ENCODE assay signal across 17 cellular contexts in the genomic region with DNA sequence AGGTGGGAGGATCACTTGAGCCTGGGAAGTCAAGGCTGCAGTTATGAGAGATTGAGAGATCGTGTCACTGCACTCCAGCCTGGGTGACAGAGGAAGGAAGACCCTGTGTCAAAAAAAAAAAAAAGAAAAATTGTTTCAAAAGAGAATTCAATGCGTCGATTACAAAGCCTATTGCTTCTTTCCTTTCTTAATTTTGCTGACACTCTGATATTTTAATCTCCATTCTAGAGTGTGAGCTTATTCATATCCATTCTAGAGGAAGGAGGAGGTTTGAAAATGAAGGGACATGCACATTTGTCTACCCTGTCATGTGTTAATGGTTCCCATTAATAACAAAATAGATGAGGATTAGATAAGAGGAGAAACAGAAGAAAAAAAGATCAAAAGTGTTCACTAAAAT.
A peak's percentile ranks its signal among the peaks of the same experiment; 100 is the strongest.
DNase-seq lines count a peak whose midpoint lies in the region; ATAC-seq, FAIRE-seq and TF ChIP-seq lines count a peak whose summit lies in the region.
"Had no signal": no experiment of that assay in that cellular context is flagged by ENCODE, and none has a peak within 500 bp of the region (broad histone marks: within the 10 kb centered on the region; RNA-seq: fewer than 3 reads in every experiment).

No MANE protein-coding gene starts in this region.

- H4K5ac ChIP-seq in IMR-90 (ENCODE audit: low read depth, low read length), result no peak overlapping the region

- POLR2A ChIA-PET in IMR-90 (lab: Charles Lee; ENCODE audit: unreplicated experiment) (no interaction called here), endothelial cell of umbilical vein (lab: Charles Lee) (no interaction called here)

- in situ Hi-C loops in IMR-90 (cut with MboI; ENCODE audit: low sequenced_read_pairs), result loop anchor here (25.0 kb wide), 1 partner anchor 1998 kb away; no protein-coding TSS in a partner anchor

- H3K4me1 ChIP-seq in left ventricle myocardium inferior, result peaks cover 26% of the 10 kb centered on the region
- no peaks in the 10 kb centered on the region for H3K4me1 ChIP-seq in IMR-90 (ENCODE audit: control insufficient read depth, insufficient read depth, low read length)
- peaks cover 4% of the 10 kb centered on the region for H3K4me1 ChIP-seq in endothelial cell of umbilical vein (ENCODE audit: control insufficient read depth, extremely low read depth, insufficient read depth, low read length)
- H3K4me1 ChIP-seq in stomach smooth muscle (ENCODE audit: control insufficient read depth, insufficient read depth, low read length), result peaks cover 21% of the 10 kb centered on the region
- H3K4me1 ChIP-seq: BE2C had no signal

- no TSS peak for BruUV-seq in IMR-90 (replicated peaks; lab: Mats Ljungman, UMichigan)
- no TSS peak for BruUV-seq in endothelial cell of umbilical vein (replicated peaks; lab: Mats Ljungman, UMichigan)

- no peak overlapping the region for H2BK5ac ChIP-seq in IMR-90 (ENCODE audit: low read depth, low read length, poor library complexity, severe bottlenecking)

- no peak overlapping the region for H4K91ac ChIP-seq in IMR-90 (ENCODE audit: insufficient read depth, low read depth, low read length)

- no peak for TF ChIP-seq POLR2A in IMR-90 (IDR thresholded peaks at IDR 0.05; ENCODE audit: low read depth, low read length)
- TF ChIP-seq POLR2A in endothelial cell of umbilical vein (IDR thresholded peaks at IDR 0.05; ENCODE audit: low read depth, low read length), result no peak

- no peak overlapping the region for H3K14ac ChIP-seq in IMR-90 (replicated peaks; ENCODE audit: low read depth, low read length)

- H3K27me3 ChIP-seq in left ventricle myocardium inferior (ENCODE audit: low read depth) (no peaks in the 10 kb centered on the region), IMR-90 (ENCODE audit: control insufficient read depth, insufficient read depth, low read length) (no peaks in the 10 kb centered on the region), endothelial cell of umbilical vein (ENCODE audit: control insufficient read depth in 2 of 2, insufficient read depth in 2 of 2, low read length in 2 of 2) (no peaks in the 10 kb centered on the region), stomach smooth muscle (ENCODE audit: control insufficient read depth in 1 of 2, insufficient read depth in 2 of 2, low read length in 2 of 2) (no peaks in the 10 kb centered on the region)
- H3K27me3 ChIP-seq: BE2C had no signal

- H3K56ac ChIP-seq in IMR-90 (ENCODE audit: extremely low read depth, insufficient read depth, low read length), result no peak overlapping the region

- TF ChIP-seq RAD21 in IMR-90 (IDR thresholded peaks at IDR 0.05; ENCODE audit: low read length), result no peak

- H3K9ac ChIP-seq in IMR-90 (ENCODE audit: low read depth, low read length), result no peak overlapping the region
- H3K9ac ChIP-seq in endothelial cell of umbilical vein (replicated peaks; ENCODE audit: extremely low read depth, insufficient read depth, low read length), result no peak overlapping the region
- no peak overlapping the region for H3K9ac ChIP-seq in stomach smooth muscle (ENCODE audit: low read length in 2 of 2)

- intact Hi-C loops in left ventricle myocardium inferior (cut with micrococcal nuclease), result no loop called here
- intact Hi-C loops in Right ventricle myocardium inferior (cut with DNase I), result loop anchor here (5.0 kb wide), 1 partner anchor 87 kb away; no protein-coding TSS in a partner anchor
- intact Hi-C loops in IMR-90 (cut with micrococcal nuclease), result no loop called here
- intact Hi-C loops in endothelial cell of umbilical vein (cut with micrococcal nuclease), result no loop called here

- H3K23ac ChIP-seq in IMR-90 (ENCODE audit: low read depth, low read length), result no peak overlapping the region

- dilution Hi-C loops in IMR-90 (cut with HindIII; ENCODE audit: low sequenced_read_pairs, unreplicated experiment), result no loop called here
- dilution Hi-C loops in endothelial cell of umbilical vein (cut with MboI; ENCODE audit: extremely low pct_ligation_motif_present, low sequenced_read_pairs), result no loop called here

- H2AK9ac ChIP-seq in IMR-90 (replicated peaks; ENCODE audit: low read depth, low read length, poor library complexity), result no peak overlapping the region

- no peaks in the 10 kb centered on the region for H3K79me1 ChIP-seq in IMR-90 (ENCODE audit: low read depth in 1 of 2, low read length in 2 of 2)

- DNase-seq in left ventricle myocardium inferior, result no peak
- DNase-seq in Right ventricle myocardium inferior (ENCODE audit: missing footprints), result no peak
- no peak for DNase-seq in IMR-90
- peak; percentile 5 for DNase-seq in endothelial cell of umbilical vein (ENCODE audit: low read depth, low spot score)
- no peak for DNase-seq in central memory CD4-positive, alpha-beta T cell
- DNase-seq: ACHN; BE2C; Calu3; CD4-positive, CD25-positive, alpha-beta regulatory T cell; DMS79 treated with DMSO at 0.1 percent for 48 hours; GF-D8; GOT3; H7; HFFc6 had no signal

- H3K27ac ChIP-seq in left ventricle myocardium inferior (replicated peaks) (peak overlapping the region; percentile 61), IMR-90 (ENCODE audit: insufficient read depth, low read length) (no peak overlapping the region), endothelial cell of umbilical vein (ENCODE audit: insufficient read depth, low read depth, low read length) (no peak overlapping the region), stomach smooth muscle (ENCODE audit: low read length) (peak overlapping the region; percentile 46)

- H4K20me1 ChIP-seq in IMR-90 (ENCODE audit: insufficient read depth, low read length) (no peaks in the 10 kb centered on the region), endothelial cell of umbilical vein (replicated peaks; ENCODE audit: control insufficient read depth, extremely low read depth, insufficient read depth, low read length) (no peaks in the 10 kb centered on the region)

- H3K4me2 ChIP-seq in IMR-90 (ENCODE audit: low read depth, low read length), result no peak overlapping the region
- no peak overlapping the region for H3K4me2 ChIP-seq in endothelial cell of umbilical vein (ENCODE audit: insufficient read depth, low read length)

- H2AFZ ChIP-seq in IMR-90 (replicated peaks; ENCODE audit: low read length, poor library complexity), result no peak overlapping the region
- H2AFZ ChIP-seq in endothelial cell of umbilical vein (ENCODE audit: low read depth, low read length), result no peak overlapping the region

- CTCF ChIA-PET in IMR-90 (lab: Yijun Ruan, JAX), result no interaction called here
- CTCF ChIA-PET in endothelial cell of umbilical vein (lab: Charles Lee), result interaction anchor here (1.0 kb wide), 1 partner anchor 902 kb away, joined by 4 read pairs; no protein-coding TSS in a partner anchor

- H3K79me2 ChIP-seq in endothelial cell of umbilical vein (ENCODE audit: control insufficient read depth, insufficient read depth, low read length), result no peaks in the 10 kb centered on the region

- WGBS in IMR-90 (ENCODE audit: extremely low coverage in 2 of 2, insufficient read length in 1 of 2), 2 experiments, result no CpG with 5 or more reads among the region's 3 CpGs

- H2AK5ac ChIP-seq in IMR-90 (ENCODE audit: low read depth, low read length), result no peak overlapping the region

- TF ChIP-seq CTCF in left ventricle myocardium inferior (IDR thresholded peaks at IDR 0.05; ENCODE audit: borderline replicate concordance), result no peak
- TF ChIP-seq CTCF in IMR-90 (conservative IDR thresholded peaks at IDR 0.05; ENCODE audit: low read depth, low read length), result no peak
- no peak for TF ChIP-seq CTCF in endothelial cell of umbilical vein (IDR thresholded peaks at IDR 0.05; ENCODE audit: extremely low read depth in 1 of 2, insufficient read depth in 1 of 2, low read depth in 1 of 2, low read length in 2 of 2)

- H3K9me1 ChIP-seq in IMR-90 (ENCODE audit: insufficient read depth, low read length) (no peaks in the 10 kb centered on the region), endothelial cell of umbilical vein (replicated peaks; ENCODE audit: control insufficient read depth, extremely low read depth, insufficient read depth, low read length) (no peaks in the 10 kb centered on the region)

- H3K4ac ChIP-seq in IMR-90 (ENCODE audit: low read depth, low read length), result no peak overlapping the region

- no peak overlapping the region for H3K4me3 ChIP-seq in left ventricle myocardium inferior
- H3K4me3 ChIP-seq in IMR-90 (ENCODE audit: insufficient read depth, low read depth, low read length), result no peak overlapping the region
- no peak overlapping the region for H3K4me3 ChIP-seq in endothelial cell of umbilical vein (replicated peaks in 1 of 3; ENCODE audit: insufficient read depth in 1 of 3, low read depth in 1 of 3, low read length in 3 of 3)
- H3K4me3 ChIP-seq in stomach smooth muscle (ENCODE audit: low read length in 2 of 2), result no peak overlapping the region

- no peak for FAIRE-seq in endothelial cell of umbilical vein (lab: Jason Lieb, UNC)

- no peak overlapping the region for H4K8ac ChIP-seq in IMR-90 (ENCODE audit: low read depth in 2 of 2, low read length in 2 of 2)

- H2BK15ac ChIP-seq in IMR-90 (ENCODE audit: low read depth, low read length), result no peak overlapping the region

- H3K18ac ChIP-seq in IMR-90 (ENCODE audit: low read depth, low read length), result no peak overlapping the region

- ATAC-seq in Right ventricle myocardium inferior, result no peak
- ATAC-seq in IMR-90 (ENCODE audit: low read depth), result no peak
- no peak for ATAC-seq in HG03460 (IDR thresholded peaks at IDR 0.05; ENCODE audit: unreplicated experiment)
- ATAC-seq: HCT116 had no signal

- no peaks in the 10 kb centered on the region for H3K9me3 ChIP-seq in left ventricle myocardium inferior (replicated peaks)
- no peaks in the 10 kb centered on the region for H3K9me3 ChIP-seq in IMR-90 (ENCODE audit: control insufficient read depth, insufficient read depth, low read length)
- no peaks in the 10 kb centered on the region for H3K9me3 ChIP-seq in endothelial cell of umbilical vein (replicated peaks; ENCODE audit: control insufficient read depth, insufficient read depth, low read length)
- no peaks in the 10 kb centered on the region for H3K9me3 ChIP-seq in stomach smooth muscle (ENCODE audit: control insufficient read depth in 2 of 2, low read length in 2 of 2)
- H3K9me3 ChIP-seq: BE2C had no signal

- H2BK20ac ChIP-seq in IMR-90 (ENCODE audit: low read depth, low read length), result no peak overlapping the region

- H3K36me3 ChIP-seq in left ventricle myocardium inferior, result no peaks in the 10 kb centered on the region
- no peaks in the 10 kb centered on the region for H3K36me3 ChIP-seq in IMR-90 (ENCODE audit: control insufficient read depth, insufficient read depth, low read length)
- no peaks in the 10 kb centered on the region for H3K36me3 ChIP-seq in endothelial cell of umbilical vein (ENCODE audit: control insufficient read depth in 2 of 2, extremely low read depth in 1 of 2, insufficient read depth in 2 of 2, low read length in 2 of 2)
- H3K36me3 ChIP-seq in stomach smooth muscle (ENCODE audit: control insufficient read depth in 2 of 2, insufficient read depth in 2 of 2, low read length in 2 of 2), result no peaks in the 10 kb centered on the region
- H3K36me3 ChIP-seq: BE2C had no signal

- no peak overlapping the region for H2BK120ac ChIP-seq in IMR-90 (ENCODE audit: low read depth, low read length)

TF ChIP-seq in IMR-90, 13 proteins besides CTCF, POLR2A, EP300 and RAD21 (continues in another document):
- peak; percentile 13; the same call in 1 of the 2 replicates for TF ChIP-seq MAFK (IDR thresholded peaks at IDR 0.05; ENCODE audit: low read depth, low read length)

TF ChIP-seq in endothelial cell of umbilical vein, 7 proteins besides CTCF, POLR2A, EP300 and RAD21 (continues in another document):
- no peak for TF ChIP-seq POLR2AphosphoS5 (IDR thresholded peaks at IDR 0.05; ENCODE audit: insufficient read depth, low read depth, low read length)
- TF ChIP-seq MYC (IDR thresholded peaks at IDR 0.05; ENCODE audit: low read depth, low read length), result no peak

Comparison
In these comparisons a context has a peak if more than half of its experiments do, and no peak if none do; other contexts are left out.
1. H3K27ac ChIP-seq: peak in left ventricle myocardium inferior (single experiment) and stomach smooth muscle (single experiment); none in IMR-90 (single experiment) and endothelial cell of umbilical vein (single experiment).